Comparison of ENCODE assay signal across 1 cellular context in the genomic region with DNA sequence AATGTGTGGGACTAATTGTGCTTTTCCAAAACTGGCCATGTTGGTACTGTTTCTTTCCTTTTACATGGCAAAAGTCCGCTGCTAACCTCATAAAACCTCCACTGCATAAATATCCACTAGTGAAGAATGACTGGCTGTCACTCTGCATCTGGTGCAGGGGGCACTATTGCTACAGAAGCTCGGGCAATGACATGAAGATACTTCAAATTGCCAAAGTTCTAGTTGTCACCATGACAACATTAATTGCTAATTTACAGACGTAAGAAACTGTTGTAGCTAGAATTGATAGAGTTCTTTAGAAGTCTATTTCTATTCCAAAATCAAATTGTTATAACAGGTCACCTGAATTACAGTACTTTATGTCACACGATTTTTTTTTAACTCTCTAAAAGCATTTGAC.
TF ChIP-seq lines count a peak whose summit lies in the region.

No MANE protein-coding gene starts in this region.

TF ChIP-seq in SK-N-SH treated with all-trans-retinoic acid at 6 μM for 48 hours, 23 proteins besides CTCF, POLR2A, EP300 and RAD21 (continued from another document):
- no peak for TF ChIP-seq ZC3H10 (CRISPR knock-in tag; IDR thresholded peaks at IDR 0.05)
- TF ChIP-seq OSR1 (CRISPR knock-in tag; IDR thresholded peaks at IDR 0.05): no peak
- no peak for TF ChIP-seq ARNTL (CRISPR knock-in tag; IDR thresholded peaks at IDR 0.05; ENCODE audit: borderline replicate concordance, low read depth)
